Comparison of ENCODE assay signal across 8 cellular contexts in genomic region chr2:206765242-206766056, GRCh38.
A peak's percentile ranks its signal among the peaks of the same experiment; 100 is the strongest.
DNase-seq lines count a peak whose midpoint lies in the region; ATAC-seq and TF ChIP-seq lines count a peak whose summit lies in the region.

FASTKD2 (plus strand) TSS chr2:206765606; CDS start chr2:206766694, 1,088 bp downstream.
MDH1B (minus strand) TSS chr2:206765328; CDS start chr2:206765271, 57 bp downstream.

- TF ChIP-seq CTCF in 22Rv1 (IDR thresholded peaks at IDR 0.05) (no peak), brain microvascular endothelial cell (IDR thresholded peaks at IDR 0.05; ENCODE audit: low read depth, low read length, missing control alignments) (no peak)

- in situ Hi-C loops in brain microvascular endothelial cell (cut with HindIII; ENCODE audit: low pct_ligation_motif_present, low sequenced_read_pairs): no loop called here

- peak within 1 kb of the TSS; percentile 94 for H3K9ac ChIP-seq in iPS-15b (ENCODE audit: low read depth, low read length)

- peak; percentile 87 for DNase-seq in NCI-H2107 treated with DMSO at 0.1 percent for 48 hours (lab: John Stamatoyannopoulos, UW; ENCODE audit: unreplicated experiment)
- DNase-seq in UCSD-AML1 (lab: John Stamatoyannopoulos, UW; ENCODE audit: unreplicated experiment): peak; percentile 85
- peak; percentile 94 for DNase-seq in brain microvascular endothelial cell
- DNase-seq in skeletal muscle cell (ENCODE audit: low read depth): peak; percentile 89

- H3K4me3 ChIP-seq in brain microvascular endothelial cell (ENCODE audit: low read depth, low read length): peak within 1 kb of the TSS; percentile 94
- H3K4me3 ChIP-seq in iPS-15b (ENCODE audit: low read depth, low read length): peak within 1 kb of the TSS; percentile 82
- H3K4me3 ChIP-seq in skeletal muscle cell (ENCODE audit: low read depth, low read length): peak within 1 kb of the TSS; percentile 66

- ATAC-seq in GM18520 (IDR thresholded peaks at IDR 0.05; ENCODE audit: unreplicated experiment): peak; percentile 88
- peak; percentile 95 for ATAC-seq in HG03064 (IDR thresholded peaks at IDR 0.05; ENCODE audit: low read depth, unreplicated experiment)

- peaks cover 6% of the 10 kb centered on the region for H3K4me1 ChIP-seq in iPS-15b (ENCODE audit: control insufficient read depth, insufficient read depth, low read length)

- H3K36me3 ChIP-seq in brain microvascular endothelial cell (replicated peaks) (peaks cover 3% of the 10 kb centered on the region), iPS-15b (ENCODE audit: control insufficient read depth, insufficient read depth, low read length) (no peaks in the 10 kb centered on the region)

- H3K9me3 ChIP-seq in iPS-15b (ENCODE audit: control insufficient read depth, insufficient read depth, low read length): no peaks in the 10 kb centered on the region

- H3K27ac ChIP-seq in 22Rv1: peak within 1 kb of the TSS; percentile 79
- peak within 1 kb of the TSS; percentile 98 for H3K27ac ChIP-seq in brain microvascular endothelial cell

- H3K27me3 ChIP-seq in brain microvascular endothelial cell (replicated peaks) (no peaks in the 10 kb centered on the region), iPS-15b (ENCODE audit: control insufficient read depth, insufficient read depth, low read length) (no peaks in the 10 kb centered on the region)

Comparison
In these comparisons a context has a peak if more than half of its experiments do, and no peak if none do; other contexts are left out.
1. Peak in every context shown above with its lines: DNase-seq, ATAC-seq, H3K4me3 ChIP-seq and H3K27ac ChIP-seq.